Comparison of ENCODE assay signal across 12 cellular contexts in the genomic region with DNA sequence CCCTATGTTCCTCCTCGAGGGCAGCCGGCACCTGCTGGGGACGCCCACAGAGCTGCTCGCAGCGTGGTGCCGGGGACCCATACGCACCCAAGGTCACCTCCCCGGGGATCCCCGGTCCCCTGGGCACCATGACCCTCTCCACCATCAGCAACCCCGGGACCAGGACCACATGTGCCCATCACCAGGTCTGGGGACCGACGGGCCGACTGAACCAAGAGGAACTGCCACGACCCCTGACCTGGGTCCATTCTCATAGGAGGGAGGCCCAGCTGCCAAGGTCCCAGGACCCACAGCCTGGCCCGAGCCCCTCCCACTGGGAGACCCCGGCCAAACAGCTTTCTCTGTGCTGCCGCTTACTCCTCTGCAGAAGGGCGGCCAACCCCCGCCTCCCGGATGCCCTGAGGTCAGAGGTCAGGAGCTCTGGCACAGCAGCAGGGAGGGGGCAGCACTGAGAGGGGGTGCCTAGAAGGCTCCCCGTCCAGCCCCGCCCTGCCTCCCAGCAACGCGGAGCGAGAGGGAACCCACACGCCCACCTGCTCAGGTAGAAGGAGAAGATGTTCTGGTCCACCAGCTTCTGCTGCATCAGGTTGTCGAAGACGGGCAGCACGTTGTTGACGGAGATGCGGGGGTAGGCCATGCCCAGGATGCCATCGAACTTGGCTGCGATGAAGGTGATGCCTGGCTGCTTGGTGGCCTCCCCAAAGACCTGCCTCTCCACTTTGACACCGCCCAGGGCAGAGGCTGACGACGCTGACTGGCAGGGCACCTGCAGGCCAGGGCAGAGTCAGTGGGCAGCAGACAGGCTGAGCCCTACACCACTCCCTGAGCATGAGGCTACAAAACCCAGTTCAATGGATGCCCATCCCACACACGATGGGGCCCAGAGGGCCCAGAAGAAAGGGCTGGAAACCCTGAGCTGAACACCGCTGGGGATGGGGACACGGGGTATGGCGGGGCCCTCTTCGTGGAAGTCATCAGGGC. TPM values are rescaled to one million over a fixed set of nuclear protein-coding genes. Genes with fewer than 3 reads are reported as not detected.
DNase-seq lines count a peak whose midpoint lies in the region; ATAC-seq and TF ChIP-seq lines count a peak whose summit lies in the region.
"Had no signal": no experiment of that assay in that cellular context is flagged by ENCODE, and none has a peak within 500 bp of the region (broad histone marks: within the 10 kb centered on the region; RNA-seq: fewer than 3 reads in every experiment).

No MANE protein-coding gene starts in this region.

- peak overlapping the region; percentile 73 for H3K27ac Mint-ChIP-seq in activated T-helper 1 cell treated with anti-CD3 and anti-CD28 coated beads, Interleukin-12 subunit alpha, Interleukin-12 subunit beta, Interleukin-2, Interleukin-4 antibody, amounts not matched to agents 30 ng/mL and 10 ng/mL and 1 ng/mL, durations not matched to agents 14 hours and 24 hours and 36 hours
- H3K27ac Mint-ChIP-seq: activated B cell treated with CpG ODN at 0.5 μM for 24 hours had no signal

- H3K79me2 ChIP-seq in MM.1S (ENCODE audit: low read length) = 0 out of 2 replicates have a peak, but pooled peaks cover 1% of the 10 kb centered on the region

- ATAC-seq in right cardiac atrium (no peak), HG02759 (IDR thresholded peaks at IDR 0.05; ENCODE audit: unreplicated experiment) (no peak)
- peak; percentile 8 for ATAC-seq in stimulated activated naive CD8-positive, alpha-beta T cell treated with anti-CD3 and anti-CD28 coated beads, Interleukin-15, Interleukin-2, amounts not matched to agents 100 U/mL and 50 U/mL, for 24 hours

- H4K20me1 ChIP-seq in MM.1S (ENCODE audit: insufficient read depth, low read length) = no peaks in the 10 kb centered on the region

- H3K27ac ChIP-seq in HL-60 (replicated peaks) (peak overlapping the region; percentile 79), right cardiac atrium (ENCODE audit: low read length) (peak overlapping the region; percentile 48), MM.1S (ENCODE audit: low read length) (no peak overlapping the region)
- H3K27ac ChIP-seq: ovary had no signal

- WGBS in right cardiac atrium = 88% methylated on average over 41 of the region's 41 CpGs

- TF ChIP-seq CTCF in HL-60 (IDR thresholded peaks at IDR 0.05; ENCODE audit: insufficient read depth, low read length) (no peak), MM.1S (IDR thresholded peaks at IDR 0.05; ENCODE audit: low read length) (no peak)

- peaks cover 16% of the 10 kb centered on the region for H3K36me3 Mint-ChIP-seq in activated T-helper 1 cell treated with anti-CD3 and anti-CD28 coated beads, Interleukin-12 subunit alpha, Interleukin-12 subunit beta, Interleukin-2, Interleukin-4 antibody, amounts not matched to agents 30 ng/mL and 10 ng/mL and 1 ng/mL, durations not matched to agents 14 hours and 24 hours and 36 hours (ENCODE audit: low read depth)

- H3K9me3 ChIP-seq in right cardiac atrium (ENCODE audit: control insufficient read depth, low read length) (no peaks in the 10 kb centered on the region), MM.1S (replicated peaks; ENCODE audit: insufficient read depth, low read length) (no peaks in the 10 kb centered on the region)
- H3K9me3 ChIP-seq: ovary had no signal

- no peaks in the 10 kb centered on the region for H3K36me3 ChIP-seq in MM.1S (replicated peaks; ENCODE audit: insufficient read depth, low read length)
- H3K36me3 ChIP-seq: ovary had no signal

- H3K4me2 ChIP-seq in MM.1S (ENCODE audit: low read depth, low read length) = no peak overlapping the region

- H3K9me2 ChIP-seq in MM.1S (replicated peaks; ENCODE audit: insufficient read depth, low read length) = no peaks in the 10 kb centered on the region

- intact Hi-C loops in activated T-helper 1 cell treated with anti-CD3 and anti-CD28 coated beads, Interleukin-12 subunit alpha, Interleukin-12 subunit beta, Interleukin-2, Interleukin-4 antibody, amounts not matched to agents 30 ng/mL and 10 ng/mL and 1 ng/mL, durations not matched to agents 14 hours and 24 hours and 36 hours (cut with micrococcal nuclease) = no loop called here
- intact Hi-C loops in right cardiac atrium (cut with DNase I) = no loop called here

- H3K27me3 ChIP-seq in HL-60 (ENCODE audit: insufficient read depth, poor library complexity, severe bottlenecking) (no peaks in the 10 kb centered on the region), right cardiac atrium (ENCODE audit: control insufficient read depth, insufficient read depth) (no peaks in the 10 kb centered on the region), MM.1S (replicated peaks; ENCODE audit: insufficient read depth, low read length) (no peaks in the 10 kb centered on the region)
- H3K27me3 ChIP-seq: ovary had no signal

- no peaks in the 10 kb centered on the region for H3K9me3 Mint-ChIP-seq in activated T-helper 1 cell treated with anti-CD3 and anti-CD28 coated beads, Interleukin-12 subunit alpha, Interleukin-12 subunit beta, Interleukin-2, Interleukin-4 antibody, amounts not matched to agents 30 ng/mL and 10 ng/mL and 1 ng/mL, durations not matched to agents 14 hours and 24 hours and 36 hours
- H3K9me3 Mint-ChIP-seq: activated B cell treated with CpG ODN at 0.5 μM for 24 hours had no signal

- no peak overlapping the region for H3K9ac ChIP-seq in MM.1S (ENCODE audit: low read length)

- H2AFZ ChIP-seq in MM.1S (ENCODE audit: low read length) = no peak overlapping the region

- H3K4me1 Mint-ChIP-seq in activated T-helper 1 cell treated with anti-CD3 and anti-CD28 coated beads, Interleukin-12 subunit alpha, Interleukin-12 subunit beta, Interleukin-2, Interleukin-4 antibody, amounts not matched to agents 30 ng/mL and 10 ng/mL and 1 ng/mL, durations not matched to agents 14 hours and 24 hours and 36 hours (ENCODE audit: low read depth) = peaks cover 38% of the 10 kb centered on the region

- H3K27me3 Mint-ChIP-seq in activated T-helper 1 cell treated with anti-CD3 and anti-CD28 coated beads, Interleukin-12 subunit alpha, Interleukin-12 subunit beta, Interleukin-2, Interleukin-4 antibody, amounts not matched to agents 30 ng/mL and 10 ng/mL and 1 ng/mL, durations not matched to agents 14 hours and 24 hours and 36 hours (ENCODE audit: insufficient read depth) = no peaks in the 10 kb centered on the region
- H3K27me3 Mint-ChIP-seq: activated B cell treated with CpG ODN at 0.5 μM for 24 hours had no signal

- H3F3A ChIP-seq in MM.1S (ENCODE audit: insufficient read depth, low read length) = no peaks in the 10 kb centered on the region

- H3K4me1 ChIP-seq in right cardiac atrium (ENCODE audit: control insufficient read depth, insufficient read depth, low read length) (peaks cover 18% of the 10 kb centered on the region), MM.1S (ENCODE audit: low read length) (no peaks in the 10 kb centered on the region)

- no peak overlapping the region for H3K4me3 ChIP-seq in HL-60 (replicated peaks; ENCODE audit: insufficient read depth, low read length)
- no peak overlapping the region for H3K4me3 ChIP-seq in right cardiac atrium (ENCODE audit: low read length)
- no peak overlapping the region for H3K4me3 ChIP-seq in MM.1S (ENCODE audit: low read length)
- H3K4me3 ChIP-seq: ovary had no signal

- peak overlapping the region; percentile 11 for H3K4me3 Mint-ChIP-seq in activated T-helper 1 cell treated with anti-CD3 and anti-CD28 coated beads, Interleukin-12 subunit alpha, Interleukin-12 subunit beta, Interleukin-2, Interleukin-4 antibody, amounts not matched to agents 30 ng/mL and 10 ng/mL and 1 ng/mL, durations not matched to agents 14 hours and 24 hours and 36 hours
- H3K4me3 Mint-ChIP-seq: activated B cell treated with CpG ODN at 0.5 μM for 24 hours had no signal

- DNase-seq in HL-60 (ENCODE audit: low read depth in 1 of 2, low spot score in 1 of 2) (no peak), right cardiac atrium (peak in 2 of 3 donors; percentile 53 to 55), occipital lobe (lab: John Stamatoyannopoulos, UW) (no peak), MM.1S (no peak)
- no peak for DNase-seq in activated T-helper 1 cell treated with anti-CD3 and anti-CD28 coated beads, Interleukin-12 subunit alpha, Interleukin-12 subunit beta, Interleukin-2, Interleukin-4 antibody, amounts not matched to agents 30 ng/mL and 10 ng/mL and 1 ng/mL, durations not matched to agents 14 hours and 24 hours and 36 hours (ENCODE audit: low spot score)
- peak; percentile 43 for DNase-seq in stimulated activated naive CD8-positive, alpha-beta T cell treated with anti-CD3 and anti-CD28 coated beads, Interleukin-15, Interleukin-2, amounts not matched to agents 100 U/mL and 50 U/mL, for 24 hours
- DNase-seq: activated B cell treated with CpG ODN at 0.5 μM for 24 hours, dermis blood vessel endothelial cell, kidney glomerular epithelial cell, NCI-H1105 treated with DMSO at 0.1 percent for 48 hours had no signal

RNA-seq across cellular contexts. Expression of a gene that starts 6.6 kb away (rescaled TPM):
- 84.2 and 92.1 TPM in 2 replicates for total RNA-seq in activated T-helper 1 cell treated with anti-CD3 and anti-CD28 coated beads, Interleukin-12 subunit alpha, Interleukin-12 subunit beta, Interleukin-2, Interleukin-4 antibody, amounts not matched to agents 30 ng/mL and 10 ng/mL and 1 ng/mL, durations not matched to agents 14 hours and 24 hours and 36 hours
- 100 to 1,000 TPM; 674 to 717 (median 700) TPM for total RNA-seq in right cardiac atrium
- polyA plus RNA-seq in right cardiac atrium = 748 TPM
- total RNA-seq in occipital lobe = 35.9 TPM

RNA-seq across cellular contexts. Expression of a gene that starts 6.7 kb away (rescaled TPM):
- 0.32 and 0.52 TPM in 2 replicates for total RNA-seq in activated T-helper 1 cell treated with anti-CD3 and anti-CD28 coated beads, Interleukin-12 subunit alpha, Interleukin-12 subunit beta, Interleukin-2, Interleukin-4 antibody, amounts not matched to agents 30 ng/mL and 10 ng/mL and 1 ng/mL, durations not matched to agents 14 hours and 24 hours and 36 hours
- 1 to 10 TPM in 1 of 4 donors, under 1 TPM in 3; 0.48 to 1.0 (median 0.59) TPM for total RNA-seq in right cardiac atrium
- 0.25 TPM for polyA plus RNA-seq in right cardiac atrium
- 0.31 TPM for total RNA-seq in occipital lobe
- total RNA-seq: activated B cell treated with CpG ODN at 0.5 μM for 24 hours had no signal

Comparison
In these comparisons a context has a peak if more than half of its experiments do, and no peak if none do; other contexts are left out.
1. DNase-seq: peak in right cardiac atrium (2 of 3) and stimulated activated naive CD8-positive, alpha-beta T cell treated with anti-CD3 and anti-CD28 coated beads, Interleukin-15, Interleukin-2, amounts not matched to agents 100 U/mL and 50 U/mL, for 24 hours (single experiment); none in HL-60 (0 of 2), activated T-helper 1 cell treated with anti-CD3 and anti-CD28 coated beads, Interleukin-12 subunit alpha, Interleukin-12 subunit beta, Interleukin-2, Interleukin-4 antibody, amounts not matched to agents 30 ng/mL and 10 ng/mL and 1 ng/mL, durations not matched to agents 14 hours and 24 hours and 36 hours (single experiment), occipital lobe (single experiment) and MM.1S (single experiment).